8 cellular contexts compared by ENCODE assay signal in genomic region chr1:2233997-2234761, GRCh38. TPM values are rescaled to one million over a fixed set of nuclear protein-coding genes. Genes with fewer than 3 reads are reported as not detected.
DNase-seq lines count a peak whose midpoint lies in the region; ATAC-seq and TF ChIP-seq lines count a peak whose summit lies in the region.

No MANE protein-coding gene starts in this region.

- H3K27me3 Mint-ChIP-seq in CD4-positive, alpha-beta T cell = peaks cover 20% of the 10 kb centered on the region
- no peaks in the 10 kb centered on the region for H3K27me3 Mint-ChIP-seq in naive B cell

- H3K9me3 ChIP-seq in CD4-positive, alpha-beta T cell (ENCODE audit: control insufficient read depth, low read length) = no peaks in the 10 kb centered on the region
- H3K9me3 ChIP-seq in subcutaneous abdominal adipose tissue (ENCODE audit: control insufficient read depth in 5 of 5, low read length in 5 of 5) = no peaks in the 10 kb centered on the region

- no peak for TF ChIP-seq CTCF in CD4-positive, alpha-beta T cell (IDR thresholded peaks at IDR 0.05)

- H3K27ac ChIP-seq in CD4-positive, alpha-beta T cell (ENCODE audit: low read depth, low read length) = peak overlapping the region; percentile 92
- H3K27ac ChIP-seq in epithelial cell of prostate (peak overlapping the region; percentile 88), subcutaneous abdominal adipose tissue (ENCODE audit: low read depth, low read length) (peak overlapping the region; percentile 94)

- peak; percentile 62 to 81 (median 78) for DNase-seq in CD4-positive, alpha-beta T cell
- DNase-seq in Kasumi-1 (lab: John Stamatoyannopoulos, UW) (peak; percentile 92 to 93), activated T-cell treated with anti-CD3 and anti-CD28 coated beads for 24 hours (ENCODE audit: low read depth) (peak; percentile 44), epithelial cell of prostate (ENCODE audit: low read depth, low spot score) (no peak), naive B cell (peak; percentile 76), germinal center (ENCODE audit: low spot score) (no peak)

- H3K4me1 ChIP-seq in subcutaneous abdominal adipose tissue (ENCODE audit: control insufficient read depth in 5 of 5, insufficient read depth in 5 of 5, low read length in 5 of 5) = peaks cover 22 to 100% (median 98%) of the 10 kb centered on the region in 5 donors

- POLR2A ChIA-PET in CD4-positive, alpha-beta T cell (lab: Charles Lee) = interaction anchor here (0.8 to 9.7 kb wide), 20 partner anchors 10 to 312 kb away, joined by 3 to 197 read pairs (median 5); partner anchors contain the start of gene FAAP20

- no peaks in the 10 kb centered on the region for H3K9me3 Mint-ChIP-seq in CD4-positive, alpha-beta T cell
- no peaks in the 10 kb centered on the region for H3K9me3 Mint-ChIP-seq in naive B cell

- ATAC-seq in CD4-positive, alpha-beta T cell (ENCODE audit: poor library complexity) = peak; percentile 49
- peak; percentile 78 to 89 for ATAC-seq in naive B cell (ENCODE audit: low read depth in 2 of 2)
- ATAC-seq in GM18870 (IDR thresholded peaks at IDR 0.05; ENCODE audit: unreplicated experiment) = no peak

- H3K4me1 Mint-ChIP-seq in CD4-positive, alpha-beta T cell (ENCODE audit: low read depth) = peaks cover 71% of the 10 kb centered on the region
- peaks cover 58 to 87% (median 74%) of the 10 kb centered on the region in 3 donors for H3K4me1 Mint-ChIP-seq in naive B cell

- peak overlapping the region in 4 of 5 donors; percentile 63 to 97 (median 80) for H3K9ac ChIP-seq in subcutaneous abdominal adipose tissue (ENCODE audit: low read length in 5 of 5)

- CTCF ChIA-PET in CD4-positive, alpha-beta T cell (lab: Charles Lee) = interaction anchor here (0.7 to 6.3 kb wide), 6 partner anchors 9 to 352 kb away, joined by 3 to 25 read pairs (median 3); partner anchors contain the start of genes FAAP20 and PRXL2B

- H3K4me3 ChIP-seq in subcutaneous abdominal adipose tissue (ENCODE audit: low read depth in 1 of 5, low read length in 5 of 5) = peak overlapping the region; percentile 52 to 99 (median 76)

- intact Hi-C loops in CD4-positive, alpha-beta T cell (cut with DNase I, micrococcal nuclease) = loop anchor here (2.0 to 5.0 kb wide), 4 partner anchors 21 to 78 kb away; no protein-coding TSS in a partner anchor

- H3K36me3 ChIP-seq in subcutaneous abdominal adipose tissue (ENCODE audit: control insufficient read depth in 5 of 5, insufficient read depth in 5 of 5, low read length in 5 of 5) = peaks cover 0 to 5% (median 2%) of the 10 kb centered on the region in 5 donors

- no peaks in the 10 kb centered on the region for H3K27me3 ChIP-seq in CD4-positive, alpha-beta T cell (ENCODE audit: control insufficient read depth, insufficient read depth, low read length)
- H3K27me3 ChIP-seq in subcutaneous abdominal adipose tissue (ENCODE audit: control insufficient read depth in 5 of 5, insufficient read depth in 4 of 5, low read length in 5 of 5) = no peaks in the 10 kb centered on the region

- H3K4me3 Mint-ChIP-seq in CD4-positive, alpha-beta T cell = peak overlapping the region; percentile 99
- peak overlapping the region; percentile 80 to 92 (median 87) for H3K4me3 Mint-ChIP-seq in naive B cell

- H3K36me3 Mint-ChIP-seq in CD4-positive, alpha-beta T cell (ENCODE audit: low read depth) = peaks cover 79% of the 10 kb centered on the region
- no peaks in the 10 kb centered on the region for H3K36me3 Mint-ChIP-seq in naive B cell

- peak overlapping the region; percentile 100 for H3K27ac Mint-ChIP-seq in CD4-positive, alpha-beta T cell
- peak overlapping the region; percentile 93 to 99 (median 96) for H3K27ac Mint-ChIP-seq in naive B cell

RNA-seq across cellular contexts. Expression of gene SKI, which starts 6.1 kb away (rescaled TPM):
- total RNA-seq in CD4-positive, alpha-beta T cell = 100 to 1,000 TPM; 286 to 324 TPM
- 1 to 10 TPM in 1 of 6 donors, under 1 TPM in 4, not detected in 1; 0.26 to 1.3 (median 0.52) TPM for polyA plus RNA-seq in naive B cell (ENCODE audit: low read depth in 6 of 6)

RNA-seq across cellular contexts. Expression of gene FAAP20, which starts 39.6 kb away (rescaled TPM):
- 10 to 100 TPM; 51.7 to 53.1 TPM for total RNA-seq in CD4-positive, alpha-beta T cell
- 10 to 100 TPM; 67.1 to 90.7 (median 77.7) TPM for polyA plus RNA-seq in naive B cell (ENCODE audit: low read depth in 6 of 6)

Comparison
In these comparisons a context has a peak if more than half of its experiments do, and no peak if none do; other contexts are left out.
1. DNase-seq: peak in CD4-positive, alpha-beta T cell (10 of 10), Kasumi-1 (2 of 2), activated T-cell treated with anti-CD3 and anti-CD28 coated beads for 24 hours (single experiment) and naive B cell (single experiment); none in epithelial cell of prostate (single experiment) and germinal center (single experiment).
2. Peak in every context shown above with its lines, with median percentiles within 50 percentile points of each other: H3K27ac ChIP-seq.